Comparison of ENCODE assay signal across 1 cellular context in the genomic region with DNA sequence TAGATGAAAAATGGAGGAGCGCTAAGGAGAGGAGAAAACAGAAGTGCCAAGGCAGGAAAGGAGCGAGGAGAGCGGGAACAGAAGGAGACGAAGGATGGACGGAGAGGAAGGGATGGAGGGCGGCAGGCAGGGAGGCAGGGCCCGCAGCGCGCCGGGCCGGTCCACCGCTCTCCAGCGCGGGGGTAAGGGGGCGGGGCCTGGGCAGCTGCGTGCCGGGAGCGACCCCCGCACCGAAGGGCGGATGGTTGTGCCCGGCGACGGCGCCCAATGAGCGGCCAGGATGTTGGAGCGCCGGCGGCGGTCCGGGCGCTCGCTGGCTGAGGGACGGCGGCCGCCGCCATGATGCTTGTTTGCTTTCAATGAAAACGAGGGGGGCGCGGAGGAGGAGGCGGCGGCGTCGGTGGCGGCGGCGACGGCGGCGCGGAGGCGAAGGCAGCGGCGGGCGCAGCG.
TF ChIP-seq lines count a peak whose summit lies in the region.

A gene (plus strand): TSS at position 320 of the 450 bp plus-strand sequence. CDS start 34,898 bp downstream, outside the sequence.

TF ChIP-seq in HEK293, 187 proteins besides CTCF, POLR2A, EP300 and RAD21 (continued from another document and continues in another):
- TF ChIP-seq, protein P1, sequence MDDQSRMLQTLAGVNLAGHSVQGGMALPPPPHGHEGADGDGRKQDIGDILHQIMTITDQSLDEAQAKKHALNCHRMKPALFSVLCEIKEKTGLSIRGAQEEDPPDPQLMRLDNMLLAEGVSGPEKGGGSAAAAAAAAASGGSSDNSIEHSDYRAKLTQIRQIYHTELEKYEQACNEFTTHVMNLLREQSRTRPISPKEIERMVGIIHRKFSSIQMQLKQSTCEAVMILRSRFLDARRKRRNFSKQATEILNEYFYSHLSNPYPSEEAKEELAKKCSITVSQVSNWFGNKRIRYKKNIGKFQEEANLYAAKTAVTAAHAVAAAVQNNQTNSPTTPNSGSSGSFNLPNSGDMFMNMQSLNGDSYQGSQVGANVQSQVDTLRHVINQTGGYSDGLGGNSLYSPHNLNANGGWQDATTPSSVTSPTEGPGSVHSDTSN (CRISPR knock-in tag; IDR thresholded peaks at IDR 0.05), result peak; percentile 38; the same call in 1 of the 2 replicates
- TF ChIP-seq TCF7L2 (IDR thresholded peaks at IDR 0.05; ENCODE audit: borderline replicate concordance, low read depth, low read length) (0 out of 2 replicates have a peak, but pooled peaks have one; percentile 36), SP2 (tag by site-specific recombination; IDR thresholded peaks at IDR 0.05) (peak; percentile 54), ZNF214 (tag by site-specific recombination; IDR thresholded peaks at IDR 0.05; ENCODE audit: borderline replicate concordance) (no peak), ZBTB20 (tag by site-specific recombination; IDR thresholded peaks at IDR 0.05) (peak; percentile 67), ZNF785 (tag by site-specific recombination; IDR thresholded peaks at IDR 0.05) (peak; percentile 59; the same call in 1 of the 2 replicates), ZNF76 (tag by site-specific recombination; IDR thresholded peaks at IDR 0.05; ENCODE audit: borderline replicate concordance, low read depth) (peak; percentile 89), ZNF2 (tag by site-specific recombination; IDR thresholded peaks at IDR 0.05) (no peak), ZNF629 (tag by site-specific recombination; IDR thresholded peaks at IDR 0.05) (no peak), ZNF157 (tag by site-specific recombination; IDR thresholded peaks at IDR 0.05) (no peak), ZNF555 (tag by site-specific recombination; conservative IDR thresholded peaks at IDR 0.05) (no peak), ZEB2 (tag by site-specific recombination; IDR thresholded peaks at IDR 0.05) (peak; percentile 74), ZNF23 (tag by site-specific recombination; IDR thresholded peaks at IDR 0.05; ENCODE audit: borderline replicate concordance) (no peak), ZNF366 (tag by site-specific recombination; conservative IDR thresholded peaks at IDR 0.05) (peak; percentile 100), SP3 (tag by site-specific recombination; IDR thresholded peaks at IDR 0.05) (peak; percentile 97), OSR2 (tag by site-specific recombination; IDR thresholded peaks at IDR 0.05) (peak; percentile 7; the same call in 1 of the 2 replicates), ZNF292 (tag by site-specific recombination; IDR thresholded peaks at IDR 0.05; ENCODE audit: borderline replicate concordance, low read depth) (no peak), HOXD13 (CRISPR knock-in tag; IDR thresholded peaks at IDR 0.05; ENCODE audit: borderline replicate concordance) (no peak), KLF9 (tag by site-specific recombination; IDR thresholded peaks at IDR 0.05; ENCODE audit: low read depth) (peak; percentile 98), ZNF133 (tag by site-specific recombination; IDR thresholded peaks at IDR 0.05) (no peak), KLF7 (tag by site-specific recombination; IDR thresholded peaks at IDR 0.05; ENCODE audit: borderline replicate concordance) (peak; percentile 49; the same call in 1 of the 2 replicates), HOXC10 (CRISPR knock-in tag; IDR thresholded peaks at IDR 0.05) (no peak), ZNF837 (tag by site-specific recombination; IDR thresholded peaks at IDR 0.05) (no peak), SP7 (tag by site-specific recombination; IDR thresholded peaks at IDR 0.05) (peak; percentile 83), ZBTB8A (tag by site-specific recombination; IDR thresholded peaks at IDR 0.05) (peak; percentile 81), ZNF423 (tag by site-specific recombination; IDR thresholded peaks at IDR 0.05) (no peak), ZNF660 (tag by site-specific recombination; IDR thresholded peaks at IDR 0.05) (peak; percentile 86), ZNF596 (tag by site-specific recombination; IDR thresholded peaks at IDR 0.05) (0 out of 2 replicates have a peak, but pooled peaks have one; percentile 15), ZNF175 (tag by site-specific recombination; IDR thresholded peaks at IDR 0.05) (no peak), ZNF132 (tag by site-specific recombination; IDR thresholded peaks at IDR 0.05; ENCODE audit: borderline replicate concordance) (no peak), ZSCAN30 (tag by site-specific recombination; IDR thresholded peaks at IDR 0.05) (peak; percentile 94), ZNF391 (tag by site-specific recombination; IDR thresholded peaks at IDR 0.05; ENCODE audit: borderline replicate concordance, low read depth) (peak; percentile 38; the same call in 1 of the 2 replicates), ZBTB1 (tag by site-specific recombination; IDR thresholded peaks at IDR 0.05) (0 out of 2 replicates have a peak, but pooled peaks have one; percentile 14), ZNF324 (tag by site-specific recombination; IDR thresholded peaks at IDR 0.05) (peak; percentile 83), ZNF239 (tag by site-specific recombination; IDR thresholded peaks at IDR 0.05) (no peak), RBAK (tag by site-specific recombination; IDR thresholded peaks at IDR 0.05) (no peak), ZNF155 (tag by site-specific recombination; IDR thresholded peaks at IDR 0.05) (no peak), ZNF174 (tag by site-specific recombination; IDR thresholded peaks at IDR 0.05) (no peak), YY1 (tag by site-specific recombination; IDR thresholded peaks at IDR 0.05) (peak; percentile 79)
- TF ChIP-seq, protein P2, sequence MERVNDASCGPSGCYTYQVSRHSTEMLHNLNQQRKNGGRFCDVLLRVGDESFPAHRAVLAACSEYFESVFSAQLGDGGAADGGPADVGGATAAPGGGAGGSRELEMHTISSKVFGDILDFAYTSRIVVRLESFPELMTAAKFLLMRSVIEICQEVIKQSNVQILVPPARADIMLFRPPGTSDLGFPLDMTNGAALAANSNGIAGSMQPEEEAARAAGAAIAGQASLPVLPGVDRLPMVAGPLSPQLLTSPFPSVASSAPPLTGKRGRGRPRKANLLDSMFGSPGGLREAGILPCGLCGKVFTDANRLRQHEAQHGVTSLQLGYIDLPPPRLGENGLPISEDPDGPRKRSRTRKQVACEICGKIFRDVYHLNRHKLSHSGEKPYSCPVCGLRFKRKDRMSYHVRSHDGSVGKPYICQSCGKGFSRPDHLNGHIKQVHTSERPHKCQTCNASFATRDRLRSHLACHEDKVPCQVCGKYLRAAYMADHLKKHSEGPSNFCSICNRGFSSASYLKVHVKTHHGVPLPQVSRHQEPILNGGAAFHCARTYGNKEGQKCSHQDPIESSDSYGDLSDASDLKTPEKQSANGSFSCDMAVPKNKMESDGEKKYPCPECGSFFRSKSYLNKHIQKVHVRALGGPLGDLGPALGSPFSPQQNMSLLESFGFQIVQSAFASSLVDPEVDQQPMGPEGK (tag by site-specific recombination; IDR thresholded peaks at IDR 0.05), result peak; percentile 64
- TF ChIP-seq, protein P3, sequence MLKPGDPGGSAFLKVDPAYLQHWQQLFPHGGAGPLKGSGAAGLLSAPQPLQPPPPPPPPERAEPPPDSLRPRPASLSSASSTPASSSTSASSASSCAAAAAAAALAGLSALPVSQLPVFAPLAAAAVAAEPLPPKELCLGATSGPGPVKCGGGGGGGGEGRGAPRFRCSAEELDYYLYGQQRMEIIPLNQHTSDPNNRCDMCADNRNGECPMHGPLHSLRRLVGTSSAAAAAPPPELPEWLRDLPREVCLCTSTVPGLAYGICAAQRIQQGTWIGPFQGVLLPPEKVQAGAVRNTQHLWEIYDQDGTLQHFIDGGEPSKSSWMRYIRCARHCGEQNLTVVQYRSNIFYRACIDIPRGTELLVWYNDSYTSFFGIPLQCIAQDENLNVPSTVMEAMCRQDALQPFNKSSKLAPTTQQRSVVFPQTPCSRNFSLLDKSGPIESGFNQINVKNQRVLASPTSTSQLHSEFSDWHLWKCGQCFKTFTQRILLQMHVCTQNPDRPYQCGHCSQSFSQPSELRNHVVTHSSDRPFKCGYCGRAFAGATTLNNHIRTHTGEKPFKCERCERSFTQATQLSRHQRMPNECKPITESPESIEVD (tag by site-specific recombination; IDR thresholded peaks at IDR 0.05), result no peak
- TF ChIP-seq, protein P4, sequence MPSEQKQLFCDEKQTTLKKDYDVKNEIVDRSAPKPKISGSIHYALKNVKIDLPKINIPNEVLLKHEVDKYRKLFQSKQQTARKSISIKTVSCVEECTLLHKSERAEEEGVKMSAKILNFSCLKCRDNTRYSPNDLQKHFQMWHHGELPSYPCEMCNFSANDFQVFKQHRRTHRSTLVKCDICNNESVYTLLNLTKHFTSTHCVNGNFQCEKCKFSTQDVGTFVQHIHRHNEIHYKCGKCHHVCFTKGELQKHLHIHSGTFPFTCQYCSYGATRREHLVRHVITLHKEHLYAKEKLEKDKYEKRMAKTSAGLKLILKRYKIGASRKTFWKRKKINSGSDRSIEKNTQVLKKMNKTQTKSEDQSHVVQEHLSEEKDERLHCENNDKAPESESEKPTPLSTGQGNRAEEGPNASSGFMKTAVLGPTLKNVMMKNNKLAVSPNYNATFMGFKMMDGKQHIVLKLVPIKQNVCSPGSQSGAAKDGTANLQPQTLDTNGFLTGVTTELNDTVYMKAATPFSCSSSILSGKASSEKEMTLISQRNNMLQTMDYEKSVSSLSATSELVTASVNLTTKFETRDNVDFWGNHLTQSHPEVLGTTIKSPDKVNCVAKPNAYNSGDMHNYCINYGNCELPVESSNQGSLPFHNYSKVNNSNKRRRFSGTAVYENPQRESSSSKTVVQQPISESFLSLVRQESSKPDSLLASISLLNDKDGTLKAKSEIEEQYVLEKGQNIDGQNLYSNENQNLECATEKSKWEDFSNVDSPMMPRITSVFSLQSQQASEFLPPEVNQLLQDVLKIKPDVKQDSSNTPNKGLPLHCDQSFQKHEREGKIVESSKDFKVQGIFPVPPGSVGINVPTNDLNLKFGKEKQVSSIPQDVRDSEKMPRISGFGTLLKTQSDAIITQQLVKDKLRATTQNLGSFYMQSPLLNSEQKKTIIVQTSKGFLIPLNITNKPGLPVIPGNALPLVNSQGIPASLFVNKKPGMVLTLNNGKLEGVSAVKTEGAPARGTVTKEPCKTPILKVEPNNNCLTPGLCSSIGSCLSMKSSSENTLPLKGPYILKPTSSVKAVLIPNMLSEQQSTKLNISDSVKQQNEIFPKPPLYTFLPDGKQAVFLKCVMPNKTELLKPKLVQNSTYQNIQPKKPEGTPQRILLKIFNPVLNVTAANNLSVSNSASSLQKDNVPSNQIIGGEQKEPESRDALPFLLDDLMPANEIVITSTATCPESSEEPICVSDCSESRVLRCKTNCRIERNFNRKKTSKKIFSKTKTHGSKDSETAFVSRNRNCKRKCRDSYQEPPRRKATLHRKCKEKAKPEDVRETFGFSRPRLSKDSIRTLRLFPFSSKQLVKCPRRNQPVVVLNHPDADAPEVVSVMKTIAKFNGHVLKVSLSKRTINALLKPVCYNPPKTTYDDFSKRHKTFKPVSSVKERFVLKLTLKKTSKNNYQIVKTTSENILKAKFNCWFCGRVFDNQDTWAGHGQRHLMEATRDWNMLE (tag by site-specific recombination; conservative IDR thresholded peaks at IDR 0.05; ENCODE audit: low read depth), result 0 out of 2 replicates have a peak, but pooled peaks have one; percentile 43
- TF ChIP-seq, protein P5, sequence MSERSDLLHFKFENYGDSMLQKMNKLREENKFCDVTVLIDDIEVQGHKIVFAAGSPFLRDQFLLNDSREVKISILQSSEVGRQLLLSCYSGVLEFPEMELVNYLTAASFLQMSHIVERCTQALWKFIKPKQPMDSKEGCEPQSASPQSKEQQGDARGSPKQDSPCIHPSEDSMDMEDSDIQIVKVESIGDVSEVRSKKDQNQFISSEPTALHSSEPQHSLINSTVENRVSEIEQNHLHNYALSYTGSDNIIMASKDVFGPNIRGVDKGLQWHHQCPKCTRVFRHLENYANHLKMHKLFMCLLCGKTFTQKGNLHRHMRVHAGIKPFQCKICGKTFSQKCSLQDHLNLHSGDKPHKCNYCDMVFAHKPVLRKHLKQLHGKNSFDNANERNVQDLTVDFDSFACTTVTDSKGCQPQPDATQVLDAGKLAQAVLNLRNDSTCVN (tag by site-specific recombination; optimal IDR thresholded peaks at IDR 0.05), result peak; percentile 61
- TF ChIP-seq, protein P6, sequence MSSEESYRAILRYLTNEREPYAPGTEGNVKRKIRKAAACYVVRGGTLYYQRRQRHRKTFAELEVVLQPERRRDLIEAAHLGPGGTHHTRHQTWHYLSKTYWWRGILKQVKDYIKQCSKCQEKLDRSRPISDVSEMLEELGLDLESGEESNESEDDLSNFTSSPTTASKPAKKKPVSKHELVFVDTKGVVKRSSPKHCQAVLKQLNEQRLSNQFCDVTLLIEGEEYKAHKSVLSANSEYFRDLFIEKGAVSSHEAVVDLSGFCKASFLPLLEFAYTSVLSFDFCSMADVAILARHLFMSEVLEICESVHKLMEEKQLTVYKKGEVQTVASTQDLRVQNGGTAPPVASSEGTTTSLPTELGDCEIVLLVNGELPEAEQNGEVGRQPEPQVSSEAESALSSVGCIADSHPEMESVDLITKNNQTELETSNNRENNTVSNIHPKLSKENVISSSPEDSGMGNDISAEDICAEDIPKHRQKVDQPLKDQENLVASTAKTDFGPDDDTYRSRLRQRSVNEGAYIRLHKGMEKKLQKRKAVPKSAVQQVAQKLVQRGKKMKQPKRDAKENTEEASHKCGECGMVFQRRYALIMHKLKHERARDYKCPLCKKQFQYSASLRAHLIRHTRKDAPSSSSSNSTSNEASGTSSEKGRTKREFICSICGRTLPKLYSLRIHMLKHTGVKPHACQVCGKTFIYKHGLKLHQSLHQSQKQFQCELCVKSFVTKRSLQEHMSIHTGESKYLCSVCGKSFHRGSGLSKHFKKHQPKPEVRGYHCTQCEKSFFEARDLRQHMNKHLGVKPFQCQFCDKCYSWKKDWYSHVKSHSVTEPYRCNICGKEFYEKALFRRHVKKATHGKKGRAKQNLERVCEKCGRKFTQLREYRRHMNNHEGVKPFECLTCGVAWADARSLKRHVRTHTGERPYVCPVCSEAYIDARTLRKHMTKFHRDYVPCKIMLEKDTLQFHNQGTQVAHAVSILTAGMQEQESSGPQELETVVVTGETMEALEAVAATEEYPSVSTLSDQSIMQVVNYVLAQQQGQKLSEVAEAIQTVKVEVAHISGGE (tag by site-specific recombination; conservative IDR thresholded peaks at IDR 0.05; ENCODE audit: low read depth), result peak; percentile 27; the same call in 1 of the 2 replicates
- TF ChIP-seq, protein P7, sequence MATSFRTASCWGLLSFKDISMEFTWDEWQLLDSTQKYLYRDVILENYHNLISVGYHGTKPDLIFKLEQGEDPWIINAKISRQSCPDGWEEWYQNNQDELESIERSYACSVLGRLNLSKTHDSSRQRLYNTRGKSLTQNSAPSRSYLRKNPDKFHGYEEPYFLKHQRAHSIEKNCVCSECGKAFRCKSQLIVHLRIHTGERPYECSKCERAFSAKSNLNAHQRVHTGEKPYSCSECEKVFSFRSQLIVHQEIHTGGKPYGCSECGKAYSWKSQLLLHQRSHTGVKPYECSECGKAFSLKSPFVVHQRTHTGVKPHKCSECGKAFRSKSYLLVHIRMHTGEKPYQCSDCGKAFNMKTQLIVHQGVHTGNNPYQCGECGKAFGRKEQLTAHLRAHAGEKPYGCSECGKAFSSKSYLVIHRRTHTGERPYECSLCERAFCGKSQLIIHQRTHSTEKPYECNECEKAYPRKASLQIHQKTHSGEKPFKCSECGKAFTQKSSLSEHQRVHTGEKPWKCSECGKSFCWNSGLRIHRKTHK (tag by site-specific recombination; IDR thresholded peaks at IDR 0.05), result no peak
- TF ChIP-seq, protein P8, sequence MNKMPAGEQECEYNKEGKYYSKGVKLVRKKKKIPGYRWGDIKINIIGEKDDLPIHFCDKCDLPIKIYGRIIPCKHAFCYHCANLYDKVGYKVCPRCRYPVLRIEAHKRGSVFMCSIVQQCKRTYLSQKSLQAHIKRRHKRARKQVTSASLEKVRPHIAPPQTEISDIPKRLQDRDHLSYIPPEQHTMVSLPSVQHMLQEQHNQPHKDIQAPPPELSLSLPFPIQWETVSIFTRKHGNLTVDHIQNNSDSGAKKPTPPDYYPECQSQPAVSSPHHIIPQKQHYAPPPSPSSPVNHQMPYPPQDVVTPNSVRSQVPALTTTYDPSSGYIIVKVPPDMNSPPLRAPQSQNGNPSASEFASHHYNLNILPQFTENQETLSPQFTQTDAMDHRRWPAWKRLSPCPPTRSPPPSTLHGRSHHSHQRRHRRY (tag by site-specific recombination; IDR thresholded peaks at IDR 0.05), result no peak
